Comparison of ENCODE assay signal across 10 cellular contexts in the genomic region with DNA sequence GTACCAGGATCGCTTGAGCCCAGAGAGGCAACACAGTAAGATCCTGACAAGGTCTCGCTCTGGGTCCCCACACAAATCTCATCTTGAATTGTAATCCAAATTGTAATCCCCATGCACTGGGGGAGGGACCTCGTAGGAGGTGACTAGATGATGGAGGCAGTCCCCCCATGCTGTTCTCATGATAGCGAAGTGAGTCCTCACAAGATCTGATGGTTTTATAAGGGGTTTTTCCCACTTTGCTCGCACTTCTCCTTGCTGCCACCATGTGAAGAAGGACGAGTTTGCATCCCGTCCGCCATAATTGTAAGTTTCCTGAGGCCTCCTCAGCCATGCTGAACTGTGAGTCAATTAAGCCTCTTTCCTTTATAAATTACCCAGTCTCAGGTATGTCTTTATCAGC. TPM values are rescaled to one million over a fixed set of nuclear protein-coding genes. Genes with fewer than 3 reads are reported as not detected.
DNase-seq lines count a peak whose midpoint lies in the region; ATAC-seq lines count a peak whose summit lies in the region.
"Had no signal": no experiment of that assay in that cellular context is flagged by ENCODE, and none has a peak within 500 bp of the region (broad histone marks: within the 10 kb centered on the region; RNA-seq: fewer than 3 reads in every experiment).

No MANE protein-coding gene starts in this region.

- H3K27ac Mint-ChIP-seq in activated T-helper 1 cell treated with anti-CD3 and anti-CD28 coated beads, Interleukin-12 subunit alpha, Interleukin-12 subunit beta, Interleukin-2, Interleukin-4 antibody, amounts not matched to agents 30 ng/mL and 10 ng/mL and 1 ng/mL, durations not matched to agents 14 hours and 24 hours and 36 hours, result peak overlapping the region; percentile 90
- H3K27ac Mint-ChIP-seq in stimulated activated effector memory CD8-positive, alpha-beta T cell treated with anti-CD3 and anti-CD28 coated beads, Interleukin-12 subunit alpha, Interleukin-12 subunit beta, amount 100 ng/mL, for 72 hours, result peak overlapping the region; percentile 75

- peaks cover 63% of the 10 kb centered on the region for H3K4me1 Mint-ChIP-seq in activated T-helper 1 cell treated with anti-CD3 and anti-CD28 coated beads, Interleukin-12 subunit alpha, Interleukin-12 subunit beta, Interleukin-2, Interleukin-4 antibody, amounts not matched to agents 30 ng/mL and 10 ng/mL and 1 ng/mL, durations not matched to agents 14 hours and 24 hours and 36 hours (ENCODE audit: low read depth)
- peaks cover 48% of the 10 kb centered on the region for H3K4me1 Mint-ChIP-seq in stimulated activated effector memory CD8-positive, alpha-beta T cell treated with anti-CD3 and anti-CD28 coated beads, Interleukin-12 subunit alpha, Interleukin-12 subunit beta, amount 100 ng/mL, for 72 hours

- H3K4me3 Mint-ChIP-seq in activated T-helper 1 cell treated with anti-CD3 and anti-CD28 coated beads, Interleukin-12 subunit alpha, Interleukin-12 subunit beta, Interleukin-2, Interleukin-4 antibody, amounts not matched to agents 30 ng/mL and 10 ng/mL and 1 ng/mL, durations not matched to agents 14 hours and 24 hours and 36 hours, result peak overlapping the region; percentile 25
- peak overlapping the region; percentile 57 for H3K4me3 Mint-ChIP-seq in stimulated activated effector memory CD8-positive, alpha-beta T cell treated with anti-CD3 and anti-CD28 coated beads, Interleukin-12 subunit alpha, Interleukin-12 subunit beta, amount 100 ng/mL, for 72 hours

- no peak overlapping the region for H3K27ac ChIP-seq in caudate nucleus (ENCODE audit: low read depth, low read length)
- H3K27ac ChIP-seq: foreskin keratinocyte had no signal

- H3K36me3 Mint-ChIP-seq in activated T-helper 1 cell treated with anti-CD3 and anti-CD28 coated beads, Interleukin-12 subunit alpha, Interleukin-12 subunit beta, Interleukin-2, Interleukin-4 antibody, amounts not matched to agents 30 ng/mL and 10 ng/mL and 1 ng/mL, durations not matched to agents 14 hours and 24 hours and 36 hours (ENCODE audit: low read depth), result peaks cover 11% of the 10 kb centered on the region
- peaks cover 20% of the 10 kb centered on the region for H3K36me3 Mint-ChIP-seq in stimulated activated effector memory CD8-positive, alpha-beta T cell treated with anti-CD3 and anti-CD28 coated beads, Interleukin-12 subunit alpha, Interleukin-12 subunit beta, amount 100 ng/mL, for 72 hours

- no peaks in the 10 kb centered on the region for H3K27me3 Mint-ChIP-seq in activated T-helper 1 cell treated with anti-CD3 and anti-CD28 coated beads, Interleukin-12 subunit alpha, Interleukin-12 subunit beta, Interleukin-2, Interleukin-4 antibody, amounts not matched to agents 30 ng/mL and 10 ng/mL and 1 ng/mL, durations not matched to agents 14 hours and 24 hours and 36 hours (ENCODE audit: insufficient read depth)

- intact Hi-C loops in activated T-helper 1 cell treated with anti-CD3 and anti-CD28 coated beads, Interleukin-12 subunit alpha, Interleukin-12 subunit beta, Interleukin-2, Interleukin-4 antibody, amounts not matched to agents 30 ng/mL and 10 ng/mL and 1 ng/mL, durations not matched to agents 14 hours and 24 hours and 36 hours (cut with micrococcal nuclease), result loop anchor here (1.0 to 5.0 kb wide), 8 partner anchors 28 to 487 kb away; no protein-coding TSS in a partner anchor

- peak; percentile 36 for ATAC-seq in HG02885 (IDR thresholded peaks at IDR 0.05; ENCODE audit: poor library complexity, unreplicated experiment)
- ATAC-seq in stimulated activated effector memory CD8-positive, alpha-beta T cell treated with anti-CD3 and anti-CD28 coated beads, Interleukin-12 subunit alpha, Interleukin-12 subunit beta, amount 100 ng/mL, for 72 hours, result peak; percentile 39
- ATAC-seq: foreskin keratinocyte had no signal

- DNase-seq in activated T-cell treated with anti-CD3 and anti-CD28 coated beads for 48 hours (ENCODE audit: low read depth), result peak; percentile 14
- DNase-seq in activated T-cell treated with anti-CD3 and anti-CD28 coated beads, Interleukin-2, amount 50 U/mL, for 1 hour, result no peak
- no peak for DNase-seq in activated T-helper 1 cell treated with anti-CD3 and anti-CD28 coated beads, Interleukin-12 subunit alpha, Interleukin-12 subunit beta, Interleukin-2, Interleukin-4 antibody, amounts not matched to agents 30 ng/mL and 10 ng/mL and 1 ng/mL, durations not matched to agents 14 hours and 24 hours and 36 hours (ENCODE audit: low spot score)
- peak in 1 of 2 donors; percentile 71 for DNase-seq in stimulated activated effector memory CD8-positive, alpha-beta T cell treated with anti-CD3 and anti-CD28 coated beads, Interleukin-12 subunit alpha, Interleukin-12 subunit beta, amount 100 ng/mL, for 72 hours (ENCODE audit: low spot score in 2 of 2)
- DNase-seq in HPDE6-E6E7 (ENCODE audit: extremely low spot score), result no peak
- DNase-seq in caudate nucleus (lab: John Stamatoyannopoulos, UW), result no peak
- DNase-seq in hippocampal formation (lab: John Stamatoyannopoulos, UW), result no peak
- DNase-seq: NCI-H82 had no signal

- peaks cover 4% of the 10 kb centered on the region for H3K9me3 Mint-ChIP-seq in activated T-helper 1 cell treated with anti-CD3 and anti-CD28 coated beads, Interleukin-12 subunit alpha, Interleukin-12 subunit beta, Interleukin-2, Interleukin-4 antibody, amounts not matched to agents 30 ng/mL and 10 ng/mL and 1 ng/mL, durations not matched to agents 14 hours and 24 hours and 36 hours
- no peaks in the 10 kb centered on the region for H3K9me3 Mint-ChIP-seq in stimulated activated effector memory CD8-positive, alpha-beta T cell treated with anti-CD3 and anti-CD28 coated beads, Interleukin-12 subunit alpha, Interleukin-12 subunit beta, amount 100 ng/mL, for 72 hours

RNA-seq across cellular contexts. Expression of gene SERTAD2, which starts 46.0 kb away (rescaled TPM):
- total RNA-seq in activated T-helper 1 cell treated with anti-CD3 and anti-CD28 coated beads, Interleukin-12 subunit alpha, Interleukin-12 subunit beta, Interleukin-2, Interleukin-4 antibody, amounts not matched to agents 30 ng/mL and 10 ng/mL and 1 ng/mL, durations not matched to agents 14 hours and 24 hours and 36 hours, result 27.3 and 28.5 TPM in 2 replicates
